1 cellular context compared by ENCODE assay signal in the genomic region with DNA sequence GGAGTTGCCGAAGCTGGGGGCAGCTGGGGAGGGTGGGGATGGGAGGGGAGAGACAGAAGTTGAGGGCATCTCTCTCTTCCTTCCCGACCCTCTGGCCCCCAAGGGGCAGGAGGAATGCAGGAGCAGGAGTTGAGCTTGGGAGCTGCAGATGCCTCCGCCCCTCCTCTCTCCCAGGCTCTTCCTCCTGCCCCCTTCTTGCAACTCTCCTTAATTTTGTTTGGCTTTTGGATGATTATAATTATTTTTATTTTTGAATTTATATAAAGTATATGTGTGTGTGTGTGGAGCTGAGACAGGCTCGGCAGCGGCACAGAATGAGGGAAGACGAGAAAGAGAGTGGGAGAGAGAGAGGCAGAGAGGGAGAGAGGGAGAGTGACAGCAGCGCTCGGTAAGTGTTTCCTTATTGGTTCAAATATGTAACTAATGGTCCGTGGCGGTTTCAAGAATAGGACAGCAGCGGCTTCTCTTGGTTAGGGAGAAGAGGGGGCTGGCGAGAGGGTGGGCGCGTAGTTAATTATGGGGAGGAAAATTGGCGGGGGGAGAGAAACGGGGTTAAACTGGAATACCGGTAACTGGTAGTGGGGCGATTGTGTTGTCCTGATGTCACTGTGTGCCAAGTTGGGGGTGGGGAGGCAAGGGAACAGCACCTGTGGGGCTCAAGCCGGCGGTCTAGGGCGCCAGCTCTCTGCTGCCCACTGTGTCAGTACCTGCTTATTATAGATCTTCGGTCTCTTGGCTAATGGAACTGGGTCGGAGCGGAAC.
TF ChIP-seq lines count a peak whose summit lies in the region.

No MANE protein-coding gene starts in this region.

TF ChIP-seq in WTC11, 78 proteins besides CTCF, POLR2A, EP300 and RAD21 (continued from another document):
- TF ChIP-seq ZNF425 (CRISPR knock-in tag; conservative IDR thresholded peaks at IDR 0.05) (no peak), E2F1 (CRISPR knock-in tag; IDR thresholded peaks at IDR 0.05) (no peak), ZMAT4 (CRISPR knock-in tag; IDR thresholded peaks at IDR 0.05) (no peak), ZNF396 (CRISPR knock-in tag; IDR thresholded peaks at IDR 0.05; ENCODE audit: borderline replicate concordance) (no peak), SOX15 (CRISPR knock-in tag; IDR thresholded peaks at IDR 0.05) (no peak), GTF2I (CRISPR knock-in tag; conservative IDR thresholded peaks at IDR 0.05) (no peak), HMGXB4 (CRISPR knock-in tag; IDR thresholded peaks at IDR 0.05) (no peak), GRHL2 (CRISPR knock-in tag; IDR thresholded peaks at IDR 0.05; ENCODE audit: insufficient replicate concordance, severe bottlenecking) (no peak), SP1 (CRISPR knock-in tag; conservative IDR thresholded peaks at IDR 0.05) (no peak), ZNF671 (CRISPR knock-in tag; IDR thresholded peaks at IDR 0.05) (no peak), ATF1 (CRISPR knock-in tag; IDR thresholded peaks at IDR 0.05) (no peak), PREB (CRISPR knock-in tag; IDR thresholded peaks at IDR 0.05; ENCODE audit: borderline replicate concordance) (no peak), IRF2 (CRISPR knock-in tag; IDR thresholded peaks at IDR 0.05; ENCODE audit: borderline replicate concordance, low read depth) (no peak)
- TF ChIP-seq, protein P1, sequence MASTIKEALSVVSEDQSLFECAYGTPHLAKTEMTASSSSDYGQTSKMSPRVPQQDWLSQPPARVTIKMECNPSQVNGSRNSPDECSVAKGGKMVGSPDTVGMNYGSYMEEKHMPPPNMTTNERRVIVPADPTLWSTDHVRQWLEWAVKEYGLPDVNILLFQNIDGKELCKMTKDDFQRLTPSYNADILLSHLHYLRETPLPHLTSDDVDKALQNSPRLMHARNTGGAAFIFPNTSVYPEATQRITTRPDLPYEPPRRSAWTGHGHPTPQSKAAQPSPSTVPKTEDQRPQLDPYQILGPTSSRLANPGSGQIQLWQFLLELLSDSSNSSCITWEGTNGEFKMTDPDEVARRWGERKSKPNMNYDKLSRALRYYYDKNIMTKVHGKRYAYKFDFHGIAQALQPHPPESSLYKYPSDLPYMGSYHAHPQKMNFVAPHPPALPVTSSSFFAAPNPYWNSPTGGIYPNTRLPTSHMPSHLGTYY (CRISPR knock-in tag; IDR thresholded peaks at IDR 0.05) = no peak
TF ChIP-seq in WTC11: peak in this region for 0.
